Comparison of ENCODE assay signal across 8 cellular contexts in the genomic region with DNA sequence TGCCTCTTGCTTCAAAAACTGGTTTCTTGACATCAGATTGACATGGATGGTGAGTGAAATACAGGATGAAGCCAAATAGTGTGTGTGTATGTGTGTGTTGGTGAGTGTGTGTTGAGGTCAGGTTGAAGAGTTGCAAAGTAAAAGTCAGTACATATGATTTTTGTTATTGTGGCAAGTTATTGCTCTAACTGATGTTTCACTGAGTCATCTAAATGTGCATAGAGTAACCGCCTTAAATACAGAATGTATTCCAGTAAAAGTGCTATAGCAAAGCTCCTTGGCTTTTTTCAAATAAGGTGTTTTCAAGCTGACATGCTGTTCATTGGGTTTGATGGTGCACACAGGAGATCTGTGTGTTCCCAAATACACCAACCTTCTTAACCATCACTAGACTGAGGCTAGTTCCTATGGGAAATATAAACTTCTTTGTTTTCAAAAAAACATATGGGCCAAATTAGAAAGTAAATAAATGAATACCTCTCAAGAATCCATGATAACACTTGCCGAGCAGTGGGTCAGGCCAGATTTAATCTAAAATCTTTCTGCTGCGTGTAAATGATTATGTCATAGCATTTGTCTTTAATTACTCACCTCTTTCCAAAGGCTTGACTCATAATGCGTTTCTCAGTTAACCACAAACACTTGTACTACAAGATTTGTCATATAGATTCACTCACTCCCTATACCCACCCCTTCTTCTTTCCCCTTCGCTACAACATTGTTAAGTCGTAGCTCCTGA.
DNase-seq lines count a peak whose midpoint lies in the region; ATAC-seq and TF ChIP-seq lines count a peak whose summit lies in the region.

No MANE protein-coding gene starts in this region.

- no peak overlapping the region for H3K9ac ChIP-seq in HCT116 (ENCODE audit: low read length)

- peaks cover 13 to 29% of the 10 kb centered on the region in 2 experiments; a peak in 3 of 4 replicates for H3K4me1 ChIP-seq in HCT116 (ENCODE audit: control insufficient read depth in 1 of 2, insufficient read depth in 2 of 2, low read length in 2 of 2)
- no peaks in the 10 kb centered on the region for H3K4me1 ChIP-seq in mucosa of descending colon (ENCODE audit: low read depth)

- no peak overlapping the region for H3K27ac ChIP-seq in HCT116 (ENCODE audit: low read depth, low read length)
- no peak overlapping the region for H3K27ac ChIP-seq in WERI-Rb-1
- H3K27ac ChIP-seq in dorsolateral prefrontal cortex = peak overlapping the region in 4 of 59 donors; percentile 5 to 58 (median 28)
- no peak overlapping the region for H3K27ac ChIP-seq in coronary artery

- CTCF ChIA-PET in HCT116 (lab: Charles Lee) = no interaction called here

- H3K4me2 ChIP-seq in HCT116 (ENCODE audit: low read length) = peak overlapping the region; percentile 55

- RAD21 ChIA-PET in HCT116 (lab: Charles Lee; ENCODE audit: low non-redundant PET in 1 of 2, low total read pairs in 2 of 2, uncharacterized antibody in 2 of 2, unreplicated experiment in 2 of 2) = no interaction called here

- H3K79me2 ChIP-seq in HCT116 (ENCODE audit: insufficient read depth, low read length) = no peaks in the 10 kb centered on the region

- H2AFZ ChIP-seq in HCT116 (ENCODE audit: low read depth, low read length, poor library complexity, severe bottlenecking) = no peak overlapping the region

- TF ChIP-seq RAD21 in HCT116 (IDR thresholded peaks at IDR 0.05; ENCODE audit: low read depth) = no peak

- ATAC-seq in HCT116 (peak; percentile 87), mucosa of descending colon (no peak)

- H3K4me3 ChIP-seq in HCT116 (replicated peaks in 1 of 2; ENCODE audit: low read depth in 1 of 2, low read length in 2 of 2) = no peak overlapping the region
- H3K4me3 ChIP-seq in fibroblast of the aortic adventitia (ENCODE audit: low read depth, low read length) = no peak overlapping the region
- no peak overlapping the region for H3K4me3 ChIP-seq in WERI-Rb-1 (ENCODE audit: low read depth, low read length)
- H3K4me3 ChIP-seq in mucosa of descending colon = no peak overlapping the region
- H3K4me3 ChIP-seq in dorsolateral prefrontal cortex = no peak overlapping the region
- no peak overlapping the region for H3K4me3 ChIP-seq in coronary artery

- no peaks in the 10 kb centered on the region for H3K9me2 ChIP-seq in HCT116 (ENCODE audit: insufficient read depth)

- POLR2A ChIA-PET in HCT116 (lab: Charles Lee) = no interaction called here

- no TSS peak for BruUV-seq in HCT116 (replicated peaks; lab: Mats Ljungman, UMichigan)

- no peaks in the 10 kb centered on the region for H4K20me1 ChIP-seq in HCT116 (ENCODE audit: insufficient read depth)

- TF ChIP-seq CTCF in HCT116 (IDR thresholded peaks at IDR 0.05 in 2 of 3, conservative IDR thresholded peaks at IDR 0.05 in 1 of 3; ENCODE audit: borderline replicate concordance in 1 of 3, insufficient read depth in 1 of 3, low read depth in 2 of 3, low read length in 2 of 3) (no peak), fibroblast of the aortic adventitia (IDR thresholded peaks at IDR 0.05; ENCODE audit: insufficient read depth, low read length) (no peak), WERI-Rb-1 (IDR thresholded peaks at IDR 0.05; ENCODE audit: low read depth, low read length) (no peak), mucosa of descending colon (IDR thresholded peaks at IDR 0.05) (no peak), dorsolateral prefrontal cortex (IDR thresholded peaks at IDR 0.05 in 54 of 56, conservative IDR thresholded peaks at IDR 0.05 in 2 of 56; ENCODE audit: low read depth in 1 of 56, partially characterized antibody in 56 of 56) (no peak), coronary artery (IDR thresholded peaks at IDR 0.05) (no peak)

- no peaks in the 10 kb centered on the region for H3K9me3 ChIP-seq in HCT116 (ENCODE audit: control insufficient read depth in 1 of 2, insufficient read depth in 1 of 2, low read depth in 1 of 2, low read length in 2 of 2)
- no peaks in the 10 kb centered on the region for H3K9me3 ChIP-seq in WERI-Rb-1 (ENCODE audit: severe bottlenecking)
- H3K9me3 ChIP-seq in mucosa of descending colon = no peaks in the 10 kb centered on the region

- DNase-seq in DMS53 (lab: John Stamatoyannopoulos, UW) (peak; percentile 62), HCT116 (ENCODE audit: low read depth, low spot score) (peak; percentile 61), NOMO-1 treated with dmso at 0.1 percent for 144 hours (lab: John Stamatoyannopoulos, UW; ENCODE audit: unreplicated experiment) (peak; percentile 9), fibroblast of the aortic adventitia (ENCODE audit: low read depth) (peak; percentile 97), WERI-Rb-1 (no peak), mucosa of descending colon (no peak), dorsolateral prefrontal cortex (no peak), coronary artery (ENCODE audit: low spot score) (no peak)

- H3K27me3 ChIP-seq in HCT116 (ENCODE audit: insufficient read depth, low read length) (no peaks in the 10 kb centered on the region), WERI-Rb-1 (ENCODE audit: insufficient read depth, low read depth, severe bottlenecking) (no peaks in the 10 kb centered on the region), dorsolateral prefrontal cortex (no peaks in the 10 kb centered on the region)

- intact Hi-C loops in HCT116 (cut with micrococcal nuclease) = no loop called here
- intact Hi-C loops in mucosa of descending colon (cut with DNase I, micrococcal nuclease) = no loop called here
- intact Hi-C loops in dorsolateral prefrontal cortex (cut with DNase I) = no loop called here

- no peaks in the 10 kb centered on the region for H3K36me3 ChIP-seq in HCT116 (ENCODE audit: control insufficient read depth in 1 of 2, insufficient read depth in 2 of 2, low read length in 2 of 2)
- H3K36me3 ChIP-seq in WERI-Rb-1 = no peaks in the 10 kb centered on the region
- no peaks in the 10 kb centered on the region for H3K36me3 ChIP-seq in mucosa of descending colon (ENCODE audit: low read depth)

- no peak for TF ChIP-seq POLR2A in HCT116 (IDR thresholded peaks at IDR 0.05; ENCODE audit: borderline replicate concordance, extremely low read depth, insufficient read depth, insufficient read length)

TF ChIP-seq in HCT116, 20 proteins besides CTCF, POLR2A, EP300 and RAD21 (continues in another document):
- TF ChIP-seq SP1 (IDR thresholded peaks at IDR 0.05; ENCODE audit: low read depth) (peak; percentile 62; the same call in 1 of the 2 replicates), ZBTB33 (IDR thresholded peaks at IDR 0.05; ENCODE audit: extremely low read depth, insufficient replicate concordance, low read length) (no peak), YY1 (IDR thresholded peaks at IDR 0.05; ENCODE audit: extremely low read depth, insufficient replicate concordance, low read depth, low read length) (no peak), CEBPB (IDR thresholded peaks at IDR 0.05; ENCODE audit: low read depth) (peak; percentile 71), SRF (IDR thresholded peaks at IDR 0.05; ENCODE audit: low read depth) (peak; percentile 54; the same call in 1 of the 2 replicates), ELF1 (IDR thresholded peaks at IDR 0.05; ENCODE audit: borderline replicate concordance, low read depth) (no peak), EZH2 (IDR thresholded peaks at IDR 0.05) (no peak), ZNF274 (IDR thresholded peaks at IDR 0.05; ENCODE audit: low read depth, low read length) (no peak), ATF3 (IDR thresholded peaks at IDR 0.05) (peak; percentile 40; the same call in 1 of the 2 replicates), MAX (IDR thresholded peaks at IDR 0.05) (no peak), CBX3 (IDR thresholded peaks at IDR 0.05; ENCODE audit: low read depth) (peak; percentile 53; the same call in 1 of the 2 replicates), SIN3A (IDR thresholded peaks at IDR 0.05; ENCODE audit: low read depth) (0 out of 2 replicates have a peak, but pooled peaks have one; percentile 15), ZFX (IDR thresholded peaks at IDR 0.05) (no peak), JUND (IDR thresholded peaks at IDR 0.05) (peak; percentile 81), EZH2phosphoT487 (IDR thresholded peaks at IDR 0.05; ENCODE audit: borderline replicate concordance) (no peak), EGR1 (IDR thresholded peaks at IDR 0.05; ENCODE audit: low read depth) (no peak)

Comparison
In these comparisons a context has a peak if more than half of its experiments do, and no peak if none do; other contexts are left out.
1. DNase-seq: peak in DMS53 (single experiment), HCT116 (single experiment), NOMO-1 treated with dmso at 0.1 percent for 144 hours (single experiment) and fibroblast of the aortic adventitia (single experiment); none in WERI-Rb-1 (single experiment), mucosa of descending colon (0 of 3), dorsolateral prefrontal cortex (0 of 10) and coronary artery (single experiment).